ENCODE assay signal across 18 cellular contexts in the genomic region with DNA sequence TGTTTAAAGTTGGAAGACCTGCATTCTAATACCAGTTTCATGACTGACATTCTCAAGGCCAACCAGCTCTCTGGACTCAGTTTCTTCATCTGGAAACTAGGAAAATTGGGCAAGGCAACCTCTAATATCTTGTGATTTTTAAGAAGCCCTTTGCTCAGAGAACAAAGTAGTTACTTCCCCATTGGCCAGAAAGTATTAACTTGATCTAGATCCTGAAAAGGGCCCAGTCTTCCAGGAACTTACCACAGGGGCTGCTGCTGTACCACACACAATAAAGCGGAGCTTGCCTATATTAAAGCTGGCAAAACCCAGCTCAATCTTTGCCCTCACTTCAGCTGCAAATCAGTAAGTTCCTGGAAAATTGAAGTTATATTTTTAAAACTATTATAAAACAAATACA.
"Had no signal": no experiment of that assay in that cellular context is flagged by ENCODE, and none has a peak within 500 bp of the region (broad histone marks: within the 10 kb centered on the region; RNA-seq: fewer than 3 reads in every experiment).

No MANE protein-coding gene starts in this region.

- H3K36me3 Mint-ChIP-seq: activated naive CD4-positive, alpha-beta T cell treated with anti-CD3 and anti-CD28 coated beads, Interleukin-2, amount 10 ng/mL, durations not matched to agents 7 days and 5 days; mesothelial cell of epicardium had no signal

- H3K27me3 Mint-ChIP-seq: activated CD4-positive, alpha-beta T cell treated with anti-CD3 and anti-CD28 coated beads, Interleukin-2, amount 10 ng/mL, durations not matched to agents 24 days and 14 days; activated T-cell treated with anti-CD3 and anti-CD28 coated beads, Interleukin-2, amount 50 U/mL, for 24 hours; stimulated activated naive CD8-positive, alpha-beta T cell treated with anti-CD3 and anti-CD28 coated beads, Interleukin-15, amount 100 ng/mL, for 72 hours had no signal

- H3K27ac Mint-ChIP-seq: activated CD8-positive, alpha-beta T cell treated with anti-CD3 and anti-CD28 coated beads, Interleukin-2, amount 10 ng/mL, durations not matched to agents 7 days and 5 days; activated naive CD4-positive, alpha-beta T cell treated with anti-CD3 and anti-CD28 coated beads, Interleukin-2, amount 10 ng/mL, durations not matched to agents 7 days and 5 days; activated T-cell treated with anti-CD3 and anti-CD28 coated beads, Interleukin-2, amount 50 U/mL, for 24 hours; mesothelial cell of epicardium; nephron progenitor cell; stimulated activated naive CD8-positive, alpha-beta T cell treated with anti-CD3 and anti-CD28 coated beads, Interleukin-15, amount 100 ng/mL, for 72 hours had no signal

- H3K4me1 Mint-ChIP-seq: activated naive CD4-positive, alpha-beta T cell treated with anti-CD3 and anti-CD28 coated beads, Interleukin-2, amount 10 ng/mL, durations not matched to agents 7 days and 5 days; mesothelial cell of epicardium; nephron progenitor cell had no signal

- ATAC-seq: activated CD8-positive, alpha-beta T cell treated with anti-CD3 and anti-CD28 coated beads, Interleukin-2, amount 10 ng/mL, durations not matched to agents 7 days and 5 days; gastrocnemius medialis; left lobe of liver; stimulated activated naive CD8-positive, alpha-beta T cell treated with anti-CD3 and anti-CD28 coated beads, Interleukin-15, amount 100 ng/mL, for 72 hours had no signal

- DNase-seq: activated CD4-positive, alpha-beta T cell treated with anti-CD3 and anti-CD28 coated beads, Interleukin-2, amount 10 ng/mL, durations not matched to agents 24 days and 14 days; activated effector memory CD4-positive, alpha-beta T cell treated with Interleukin-2 at 50 U/mL for 16 hours; activated naive CD4-positive, alpha-beta T cell treated with anti-CD3 and anti-CD28 coated beads, Interleukin-2, amount 10 ng/mL, durations not matched to agents 7 days and 5 days; activated T-cell treated with anti-CD3 and anti-CD28 coated beads, Interleukin-2, amount 50 U/mL, for 24 hours; adrenal gland; effector CD4-positive, alpha-beta T cell; gastrocnemius medialis; kidney; nephron progenitor cell; nucleus accumbens; posterior cingulate gyrus; sigmoid colon; stimulated activated naive CD8-positive, alpha-beta T cell treated with anti-CD3 and anti-CD28 coated beads, Interleukin-15, amount 100 ng/mL, for 72 hours; T1000; transverse colon had no signal

- H3K9me3 Mint-ChIP-seq: activated naive CD4-positive, alpha-beta T cell treated with anti-CD3 and anti-CD28 coated beads, Interleukin-2, amount 10 ng/mL, durations not matched to agents 7 days and 5 days; activated T-cell treated with anti-CD3 and anti-CD28 coated beads, Interleukin-2, amount 50 U/mL, for 24 hours; mesothelial cell of epicardium; nephron progenitor cell; stimulated activated naive CD8-positive, alpha-beta T cell treated with anti-CD3 and anti-CD28 coated beads, Interleukin-15, amount 100 ng/mL, for 72 hours had no signal

- H3K4me3 Mint-ChIP-seq: activated CD4-positive, alpha-beta T cell treated with anti-CD3 and anti-CD28 coated beads, Interleukin-2, amount 10 ng/mL, durations not matched to agents 24 days and 14 days; activated CD8-positive, alpha-beta T cell treated with anti-CD3 and anti-CD28 coated beads, Interleukin-2, amount 10 ng/mL, durations not matched to agents 7 days and 5 days; activated naive CD4-positive, alpha-beta T cell treated with anti-CD3 and anti-CD28 coated beads, Interleukin-2, amount 10 ng/mL, durations not matched to agents 7 days and 5 days; activated T-cell treated with anti-CD3 and anti-CD28 coated beads, Interleukin-2, amount 50 U/mL, for 24 hours; mesothelial cell of epicardium; nephron progenitor cell; stimulated activated naive CD8-positive, alpha-beta T cell treated with anti-CD3 and anti-CD28 coated beads, Interleukin-15, amount 100 ng/mL, for 72 hours had no signal
